In genomic region chr7:3897430-3898385, GRCh38 we compare ENCODE assay signal across 8 cellular contexts.
DNase-seq lines count a peak whose midpoint lies in the region; ATAC-seq and TF ChIP-seq lines count a peak whose summit lies in the region.

No MANE protein-coding gene starts in this region.

- peak; percentile 59 to 69 (median 62) for TF ChIP-seq CTCF in ascending aorta (IDR thresholded peaks at IDR 0.05)

- no peaks in the 10 kb centered on the region for H3K4me1 Mint-ChIP-seq in immature natural killer cell

- peak; percentile 55 for ATAC-seq in HG02870 (IDR thresholded peaks at IDR 0.05; ENCODE audit: unreplicated experiment)
- ATAC-seq in HG03135 (IDR thresholded peaks at IDR 0.05; ENCODE audit: unreplicated experiment), result no peak
- ATAC-seq in HG03095 (IDR thresholded peaks at IDR 0.05; ENCODE audit: unreplicated experiment), result no peak

- no peak overlapping the region for H3K4me3 ChIP-seq in ascending aorta

- H3K4me3 Mint-ChIP-seq in immature natural killer cell, result no peak overlapping the region

- H3K36me3 Mint-ChIP-seq in immature natural killer cell, result no peaks in the 10 kb centered on the region

- no peaks in the 10 kb centered on the region for H3K36me3 ChIP-seq in ascending aorta

- peaks cover 0 to 3% of the 10 kb centered on the region in 2 donors for H3K4me1 ChIP-seq in ascending aorta

- H3K27me3 Mint-ChIP-seq in immature natural killer cell (ENCODE audit: low read depth in 3 of 3), result peaks cover 5 to 18% (median 5%) of the 10 kb centered on the region in 3 donors

- H3K9me3 Mint-ChIP-seq in immature natural killer cell, result no peaks in the 10 kb centered on the region

- no peak overlapping the region for H3K27ac Mint-ChIP-seq in immature natural killer cell

- no peak overlapping the region for H3K27ac ChIP-seq in ascending aorta

- intact Hi-C loops in ascending aorta (cut with DNase I), result loop anchor here (2.0 to 5.0 kb wide), 3 partner anchors 597 to 1033 kb away; partner anchors contain the start of gene SDK1

- no peaks in the 10 kb centered on the region for H3K27me3 ChIP-seq in ascending aorta

- H3K9me3 ChIP-seq in ascending aorta, result no peaks in the 10 kb centered on the region

- DNase-seq in DMS153 treated with DMSO at 0.1 percent for 48 hours (lab: John Stamatoyannopoulos, UW; ENCODE audit: unreplicated experiment), result peak; percentile 23
- DNase-seq in RPMI8226, result peak; percentile 20
- DNase-seq in ascending aorta (ENCODE audit: low spot score in 2 of 2), result no peak
- DNase-seq in immature natural killer cell, result peak; percentile 22 to 30 (median 25)
- peak; percentile 13 to 24 for DNase-seq in stimulated activated CD4-positive, alpha-beta T cell treated with anti-CD3 and anti-CD28 coated beads, Interleukin-2, amount 100 ng/mL, for 48 hours

Comparison
In these comparisons a context has a peak if more than half of its experiments do, and no peak if none do; other contexts are left out.
1. DNase-seq: peak in DMS153 treated with DMSO at 0.1 percent for 48 hours (single experiment), RPMI8226 (single experiment), immature natural killer cell (3 of 3) and stimulated activated CD4-positive, alpha-beta T cell treated with anti-CD3 and anti-CD28 coated beads, Interleukin-2, amount 100 ng/mL, for 48 hours (2 of 2); none in ascending aorta (0 of 2).